8 cellular contexts compared by ENCODE assay signal in genomic region chr15:89673162-89673506, GRCh38. TPM values are rescaled to one million over a fixed set of nuclear protein-coding genes. Genes with fewer than 3 reads are reported as not detected.
DNase-seq lines count a peak whose midpoint lies in the region; ATAC-seq and TF ChIP-seq lines count a peak whose summit lies in the region.

No MANE protein-coding gene starts in this region.

- ATAC-seq in HG03378 (IDR thresholded peaks at IDR 0.05; ENCODE audit: unreplicated experiment) (no peak), GM18517 (IDR thresholded peaks at IDR 0.05; ENCODE audit: unreplicated experiment) (no peak), HG02642 (IDR thresholded peaks at IDR 0.05; ENCODE audit: poor library complexity, unreplicated experiment) (no peak)

- DNase-seq in AG09319 (ENCODE audit: extremely low read depth, low read depth), result no peak
- peak; percentile 74 for DNase-seq in SK-MEL-5 (ENCODE audit: low read depth, low spot score)
- peak; percentile 80 for DNase-seq in iPS DF 4.7 (ENCODE audit: extremely low read depth, low spot score)
- no peak for DNase-seq in SIG-M5 (lab: John Stamatoyannopoulos, UW)

- TF ChIP-seq CTCF in AG09319 (IDR thresholded peaks at IDR 0.05; ENCODE audit: low read depth, low read length) (peak; percentile 17), GM12875 (IDR thresholded peaks at IDR 0.05; ENCODE audit: borderline replicate concordance, insufficient read depth, low read depth, low read length) (peak; percentile 74)

- in situ Hi-C loops in SK-MEL-5 (cut with HindIII; ENCODE audit: low pct_unique_long_range_greater_than_20kb, low sequenced_read_pairs), result no loop called here

- H3K4me3 ChIP-seq in GM12875 (ENCODE audit: low read depth, low read length), result no peak overlapping the region

RNA-seq across cellular contexts. Expression of gene PLIN1, which starts 6.0 kb away (rescaled TPM):
- total RNA-seq in SK-MEL-5 (2014; rRNA removed; shearing (Covaris generic)), result not detected in 2 replicates
- not detected in 2 replicates for polyA plus RNA-seq in SK-MEL-5 (2015; cell fraction: cytosol; rRNA removed)
- 0.45 TPM in 1 of 2 replicates, not detected in the other for polyA plus RNA-seq in SK-MEL-5 (2015; cell fraction: nucleus; rRNA removed)

RNA-seq across cellular contexts. Expression of gene PEX11A, which starts 17.4 kb away (rescaled TPM):
- total RNA-seq in SK-MEL-5 (2014; rRNA removed; shearing (Covaris generic)), result 11.9 and 12.3 TPM in 2 replicates
- polyA plus RNA-seq in SK-MEL-5 (2015; cell fraction: cytosol; rRNA removed), result 3.9 and 4.0 TPM in 2 replicates
- 3.3 and 6.7 TPM in 2 replicates for polyA plus RNA-seq in SK-MEL-5 (2015; cell fraction: nucleus; rRNA removed)

RNA-seq across cellular contexts. Expression of gene WDR93, which starts 17.5 kb away (rescaled TPM):
- total RNA-seq in SK-MEL-5 (2014; rRNA removed; shearing (Covaris generic)), result 0.19 TPM in 1 of 2 replicates, not detected in the other
- 0.21 and 0.32 TPM in 2 replicates for polyA plus RNA-seq in SK-MEL-5 (2015; cell fraction: cytosol; rRNA removed)
- polyA plus RNA-seq in SK-MEL-5 (2015; cell fraction: nucleus; rRNA removed), result not detected in 2 replicates

RNA-seq across cellular contexts. Expression of gene KIF7, which starts 17.9 kb away (rescaled TPM):
- 2.1 and 2.3 TPM in 2 replicates for total RNA-seq in SK-MEL-5 (2014; rRNA removed; shearing (Covaris generic))
- polyA plus RNA-seq in SK-MEL-5 (2015; cell fraction: cytosol; rRNA removed), result 2.9 and 3.6 TPM in 2 replicates
- 7.8 and 8.4 TPM in 2 replicates for polyA plus RNA-seq in SK-MEL-5 (2015; cell fraction: nucleus; rRNA removed)

Comparison
In these comparisons a context has a peak if more than half of its experiments do, and no peak if none do; other contexts are left out.
1. DNase-seq: peak in SK-MEL-5 (single experiment) and iPS DF 4.7 (single experiment); none in AG09319 (single experiment) and SIG-M5 (single experiment).